11 cellular contexts compared by ENCODE assay signal in genomic region chr3:123678108-123678511, GRCh38.
DNase-seq lines count a peak whose midpoint lies in the region; ATAC-seq, FAIRE-seq and TF ChIP-seq lines count a peak whose summit lies in the region.
"Had no signal": no experiment of that assay in that cellular context is flagged by ENCODE, and none has a peak within 500 bp of the region (broad histone marks: within the 10 kb centered on the region; RNA-seq: fewer than 3 reads in every experiment).

No MANE protein-coding gene starts in this region.

- H3K27ac Mint-ChIP-seq in WTC11: peak overlapping the region; percentile 23; the same call in 1 of the 2 replicates
- H3K27ac Mint-ChIP-seq: activated naive CD8-positive, alpha-beta T cell had no signal

- H3K27me3 Mint-ChIP-seq in WTC11 (ENCODE audit: low read depth): no peaks in the 10 kb centered on the region

- POLR2A ChIA-PET in WTC11 (lab: Charles Lee): no interaction called here

- no peak for TF ChIP-seq CTCF in WTC11 (IDR thresholded peaks at IDR 0.05)

- CTCF ChIA-PET in WTC11 (lab: Charles Lee): interaction anchor here (0.5 to 3.0 kb wide), 2 partner anchors 25 to 349 kb away, joined by 3 to 21 read pairs; no protein-coding TSS in a partner anchor

- no peak overlapping the region for H3K4me3 Mint-ChIP-seq in WTC11
- H3K4me3 Mint-ChIP-seq: activated naive CD8-positive, alpha-beta T cell had no signal

- DNase-seq in SIG-M5 treated with dmso at 0.1 percent for 504 hours (lab: John Stamatoyannopoulos, UW; ENCODE audit: unreplicated experiment) (peak; percentile 25), SIG-M5 (lab: John Stamatoyannopoulos, UW) (no peak), WTC11 (ENCODE audit: low spot score) (no peak), hepatic stellate cell (ENCODE audit: low spot score) (peak; percentile 91), urothelium cell line (ENCODE audit: low spot score) (peak; percentile 89), NCI-H2227 (lab: John Stamatoyannopoulos, UW; ENCODE audit: unreplicated experiment) (no peak), AML-193 (lab: John Stamatoyannopoulos, UW) (no peak)
- DNase-seq: activated CD4-positive, CD25-positive, alpha-beta regulatory T cell treated with anti-CD3 and anti-CD28 coated beads, Interleukin-2, amount 50 U/mL, for 72 hours; NCI-H1048 had no signal

- no peaks in the 10 kb centered on the region for H3K36me3 Mint-ChIP-seq in WTC11
- H3K36me3 Mint-ChIP-seq: activated naive CD8-positive, alpha-beta T cell had no signal

- peaks cover 5% of the 10 kb centered on the region for H3K4me1 Mint-ChIP-seq in WTC11

- no peaks in the 10 kb centered on the region for H3K9me3 Mint-ChIP-seq in WTC11

- ATAC-seq in WTC11 (no peak), GM21528 (IDR thresholded peaks at IDR 0.05; ENCODE audit: low FRiP score, unreplicated experiment) (no peak)

- peak; percentile 99 for FAIRE-seq in urothelium cell line (lab: Jason Lieb, UNC)

TF ChIP-seq in WTC11, 78 proteins besides CTCF, POLR2A, EP300 and RAD21:
- TF ChIP-seq ZNF232 (CRISPR knock-in tag; IDR thresholded peaks at IDR 0.05) (no peak), ZNF219 (CRISPR knock-in tag; IDR thresholded peaks at IDR 0.05; ENCODE audit: borderline replicate concordance) (no peak), GTF2I (CRISPR knock-in tag; conservative IDR thresholded peaks at IDR 0.05) (no peak), NFYB (CRISPR knock-in tag; conservative IDR thresholded peaks at IDR 0.05; ENCODE audit: low read depth) (no peak), ZNF512 (CRISPR knock-in tag; IDR thresholded peaks at IDR 0.05; ENCODE audit: borderline replicate concordance) (no peak), ZNF396 (CRISPR knock-in tag; IDR thresholded peaks at IDR 0.05; ENCODE audit: borderline replicate concordance) (no peak), IRF2 (CRISPR knock-in tag; IDR thresholded peaks at IDR 0.05; ENCODE audit: borderline replicate concordance, low read depth) (no peak), USF2 (CRISPR knock-in tag; IDR thresholded peaks at IDR 0.05) (no peak), ETV6 (CRISPR knock-in tag; IDR thresholded peaks at IDR 0.05) (no peak), RELA (CRISPR knock-in tag; IDR thresholded peaks at IDR 0.05; ENCODE audit: borderline replicate concordance) (no peak), ZNF317 (CRISPR knock-in tag; IDR thresholded peaks at IDR 0.05; ENCODE audit: borderline replicate concordance, low read depth) (no peak), ZNF263 (CRISPR knock-in tag; IDR thresholded peaks at IDR 0.05; ENCODE audit: low read depth) (no peak), CREB1 (CRISPR knock-in tag; IDR thresholded peaks at IDR 0.05) (no peak), SOX15 (CRISPR knock-in tag; IDR thresholded peaks at IDR 0.05) (no peak), GABPB1 (CRISPR knock-in tag; IDR thresholded peaks at IDR 0.05) (no peak)
- TF ChIP-seq, protein P1, sequence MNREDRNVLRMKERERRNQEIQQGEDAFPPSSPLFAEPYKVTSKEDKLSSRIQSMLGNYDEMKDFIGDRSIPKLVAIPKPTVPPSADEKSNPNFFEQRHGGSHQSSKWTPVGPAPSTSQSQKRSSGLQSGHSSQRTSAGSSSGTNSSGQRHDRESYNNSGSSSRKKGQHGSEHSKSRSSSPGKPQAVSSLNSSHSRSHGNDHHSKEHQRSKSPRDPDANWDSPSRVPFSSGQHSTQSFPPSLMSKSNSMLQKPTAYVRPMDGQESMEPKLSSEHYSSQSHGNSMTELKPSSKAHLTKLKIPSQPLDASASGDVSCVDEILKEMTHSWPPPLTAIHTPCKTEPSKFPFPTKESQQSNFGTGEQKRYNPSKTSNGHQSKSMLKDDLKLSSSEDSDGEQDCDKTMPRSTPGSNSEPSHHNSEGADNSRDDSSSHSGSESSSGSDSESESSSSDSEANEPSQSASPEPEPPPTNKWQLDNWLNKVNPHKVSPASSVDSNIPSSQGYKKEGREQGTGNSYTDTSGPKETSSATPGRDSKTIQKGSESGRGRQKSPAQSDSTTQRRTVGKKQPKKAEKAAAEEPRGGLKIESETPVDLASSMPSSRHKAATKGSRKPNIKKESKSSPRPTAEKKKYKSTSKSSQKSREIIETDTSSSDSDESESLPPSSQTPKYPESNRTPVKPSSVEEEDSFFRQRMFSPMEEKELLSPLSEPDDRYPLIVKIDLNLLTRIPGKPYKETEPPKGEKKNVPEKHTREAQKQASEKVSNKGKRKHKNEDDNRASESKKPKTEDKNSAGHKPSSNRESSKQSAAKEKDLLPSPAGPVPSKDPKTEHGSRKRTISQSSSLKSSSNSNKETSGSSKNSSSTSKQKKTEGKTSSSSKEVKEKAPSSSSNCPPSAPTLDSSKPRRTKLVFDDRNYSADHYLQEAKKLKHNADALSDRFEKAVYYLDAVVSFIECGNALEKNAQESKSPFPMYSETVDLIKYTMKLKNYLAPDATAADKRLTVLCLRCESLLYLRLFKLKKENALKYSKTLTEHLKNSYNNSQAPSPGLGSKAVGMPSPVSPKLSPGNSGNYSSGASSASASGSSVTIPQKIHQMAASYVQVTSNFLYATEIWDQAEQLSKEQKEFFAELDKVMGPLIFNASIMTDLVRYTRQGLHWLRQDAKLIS (CRISPR knock-in tag; IDR thresholded peaks at IDR 0.05; ENCODE audit: borderline replicate concordance): no peak
- TF ChIP-seq, protein P2, sequence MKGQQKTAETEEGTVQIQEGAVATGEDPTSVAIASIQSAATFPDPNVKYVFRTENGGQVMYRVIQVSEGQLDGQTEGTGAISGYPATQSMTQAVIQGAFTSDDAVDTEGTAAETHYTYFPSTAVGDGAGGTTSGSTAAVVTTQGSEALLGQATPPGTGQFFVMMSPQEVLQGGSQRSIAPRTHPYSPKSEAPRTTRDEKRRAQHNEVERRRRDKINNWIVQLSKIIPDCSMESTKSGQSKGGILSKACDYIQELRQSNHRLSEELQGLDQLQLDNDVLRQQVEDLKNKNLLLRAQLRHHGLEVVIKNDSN (CRISPR knock-in tag; IDR thresholded peaks at IDR 0.05): no peak
- TF ChIP-seq, protein P3, sequence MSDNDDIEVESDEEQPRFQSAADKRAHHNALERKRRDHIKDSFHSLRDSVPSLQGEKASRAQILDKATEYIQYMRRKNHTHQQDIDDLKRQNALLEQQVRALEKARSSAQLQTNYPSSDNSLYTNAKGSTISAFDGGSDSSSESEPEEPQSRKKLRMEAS (CRISPR knock-in tag; IDR thresholded peaks at IDR 0.05): no peak
- TF ChIP-seq, protein P4, sequence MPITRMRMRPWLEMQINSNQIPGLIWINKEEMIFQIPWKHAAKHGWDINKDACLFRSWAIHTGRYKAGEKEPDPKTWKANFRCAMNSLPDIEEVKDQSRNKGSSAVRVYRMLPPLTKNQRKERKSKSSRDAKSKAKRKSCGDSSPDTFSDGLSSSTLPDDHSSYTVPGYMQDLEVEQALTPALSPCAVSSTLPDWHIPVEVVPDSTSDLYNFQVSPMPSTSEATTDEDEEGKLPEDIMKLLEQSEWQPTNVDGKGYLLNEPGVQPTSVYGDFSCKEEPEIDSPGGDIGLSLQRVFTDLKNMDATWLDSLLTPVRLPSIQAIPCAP (CRISPR knock-in tag; IDR thresholded peaks at IDR 0.05): no peak
- TF ChIP-seq, protein P5, sequence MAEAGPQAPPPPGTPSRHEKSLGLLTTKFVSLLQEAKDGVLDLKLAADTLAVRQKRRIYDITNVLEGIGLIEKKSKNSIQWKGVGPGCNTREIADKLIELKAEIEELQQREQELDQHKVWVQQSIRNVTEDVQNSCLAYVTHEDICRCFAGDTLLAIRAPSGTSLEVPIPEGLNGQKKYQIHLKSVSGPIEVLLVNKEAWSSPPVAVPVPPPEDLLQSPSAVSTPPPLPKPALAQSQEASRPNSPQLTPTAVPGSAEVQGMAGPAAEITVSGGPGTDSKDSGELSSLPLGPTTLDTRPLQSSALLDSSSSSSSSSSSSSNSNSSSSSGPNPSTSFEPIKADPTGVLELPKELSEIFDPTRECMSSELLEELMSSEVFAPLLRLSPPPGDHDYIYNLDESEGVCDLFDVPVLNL (CRISPR knock-in tag; IDR thresholded peaks at IDR 0.05; ENCODE audit: borderline replicate concordance, low read depth): no peak

Comparison
In these comparisons a context has a peak if more than half of its experiments do, and no peak if none do; other contexts are left out.
1. DNase-seq: peak in SIG-M5 treated with dmso at 0.1 percent for 504 hours (single experiment), hepatic stellate cell (single experiment) and urothelium cell line (single experiment); none in SIG-M5 (single experiment), WTC11 (single experiment), NCI-H2227 (single experiment) and AML-193 (0 of 2).